In the genomic region with DNA sequence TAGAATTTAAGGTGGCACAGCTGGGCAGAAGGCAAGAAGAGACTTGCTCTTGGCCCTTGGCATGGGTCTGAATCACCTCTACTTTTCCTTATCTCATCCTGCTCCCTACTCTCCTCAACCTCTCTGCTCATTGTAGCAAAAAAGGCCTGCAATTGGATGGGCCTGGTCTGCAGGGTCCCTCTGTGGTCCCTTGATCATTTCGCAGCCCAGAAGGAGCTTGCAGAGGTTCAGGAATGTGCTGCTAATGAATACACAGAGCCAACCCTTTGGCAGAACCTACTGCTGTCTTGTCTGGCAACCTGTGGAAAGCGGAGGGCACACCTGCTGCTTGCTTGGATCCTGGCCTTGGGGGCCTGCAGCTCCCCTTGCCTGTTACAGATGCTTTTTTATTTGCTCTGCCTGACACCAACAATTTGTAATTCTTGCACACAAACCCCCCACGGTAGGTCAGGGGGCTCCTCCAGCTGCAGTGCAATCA, we compare ENCODE assay signal across 14 cellular contexts.
A peak's percentile ranks its signal among the peaks of the same experiment; 100 is the strongest.
DNase-seq lines count a peak whose midpoint lies in the region; ATAC-seq, FAIRE-seq and TF ChIP-seq lines count a peak whose summit lies in the region.
"Had no signal": no experiment of that assay in that cellular context is flagged by ENCODE, and none has a peak within 500 bp of the region (broad histone marks: within the 10 kb centered on the region; RNA-seq: fewer than 3 reads in every experiment).

No MANE protein-coding gene starts in this region.

- peak; percentile 41 for DNase-seq in RWPE1 (ENCODE audit: low spot score)
- no peak for DNase-seq in bronchial epithelial cell (ENCODE audit: low read depth)
- DNase-seq in foreskin keratinocyte = no peak
- no peak for DNase-seq in NCI-H446 treated with DMSO at 0.1 percent for 48 hours (lab: John Stamatoyannopoulos, UW)
- no peak for DNase-seq in brain microvascular endothelial cell
- no peak for DNase-seq in NCI-H1105 (lab: John Stamatoyannopoulos, UW)
- DNase-seq: BE2C; CD8-positive, alpha-beta memory T cell; H9; NCI-H2227 treated with DMSO at 0.1 percent for 48 hours; NCI-H526 treated with DMSO at 0.1 percent for 48 hours; Right ventricle myocardium superior; SK-N-SH had no signal

- H3K4me3 ChIP-seq in bronchial epithelial cell (ENCODE audit: low read depth, low read length) (no peak overlapping the region), skin epidermis (no peak overlapping the region), brain microvascular endothelial cell (ENCODE audit: low read depth, low read length) (no peak overlapping the region)

- H3K4me1 ChIP-seq in foreskin keratinocyte = peaks cover 15% of the 10 kb centered on the region
- H3K4me1 ChIP-seq: BE2C had no signal

- in situ Hi-C loops in brain microvascular endothelial cell (cut with HindIII; ENCODE audit: low pct_ligation_motif_present, low sequenced_read_pairs) = no loop called here

- H3K36me3 ChIP-seq in bronchial epithelial cell (ENCODE audit: control insufficient read depth, insufficient read depth, low read length) (no peaks in the 10 kb centered on the region), brain microvascular endothelial cell (replicated peaks) (no peaks in the 10 kb centered on the region)
- H3K36me3 ChIP-seq: BE2C had no signal

- peak; percentile 91 for ATAC-seq in foreskin keratinocyte

- POLR2A ChIA-PET in RWPE1 (lab: Yijun Ruan, JAX; ENCODE audit: low non-redundant PET) = no interaction called here

- H3K27me3 ChIP-seq in bronchial epithelial cell (ENCODE audit: control insufficient read depth, insufficient read depth, low read length) (no peaks in the 10 kb centered on the region), foreskin keratinocyte (no peaks in the 10 kb centered on the region), brain microvascular endothelial cell (replicated peaks) (no peaks in the 10 kb centered on the region)
- H3K27me3 ChIP-seq: BE2C had no signal

- CTCF ChIA-PET in RWPE1 (lab: Yijun Ruan, JAX) = interaction anchor here (0.9 kb wide), 1 partner anchor 1014 kb away, joined by 4 read pairs; no protein-coding TSS in a partner anchor

- peak; percentile 97 for FAIRE-seq in bronchial epithelial cell (lab: Jason Lieb, UNC)

- TF ChIP-seq CTCF in RWPE1 (conservative IDR thresholded peaks at IDR 0.05; ENCODE audit: low read depth) (no peak), bronchial epithelial cell (IDR thresholded peaks at IDR 0.05; ENCODE audit: insufficient read depth, low read length, severe bottlenecking) (no peak), foreskin keratinocyte (conservative IDR thresholded peaks at IDR 0.05) (no peak), brain microvascular endothelial cell (IDR thresholded peaks at IDR 0.05; ENCODE audit: low read depth, low read length, missing control alignments) (no peak)

- H3K27ac ChIP-seq in RWPE1 (peak overlapping the region; percentile 13; the same call in 1 of the 2 replicates), foreskin keratinocyte (no peak overlapping the region), skin epidermis (peak overlapping the region in 13 of 21 experiments; percentile 0 to 73 (median 42)), brain microvascular endothelial cell (no peak overlapping the region)

Comparison
In these comparisons a context has a peak if more than half of its experiments do, and no peak if none do; other contexts are left out.
1. H3K27ac ChIP-seq: peak in RWPE1 (single experiment) and skin epidermis (13 of 21); none in foreskin keratinocyte (single experiment) and brain microvascular endothelial cell (single experiment).